ENCODE assay signal across 1 cellular context in genomic region chr12:51449569-51450246, GRCh38.
TF ChIP-seq lines count a peak whose summit lies in the region.

No MANE protein-coding gene starts in this region.

TF ChIP-seq in HEK293T, 16 proteins besides CTCF, POLR2A, EP300 and RAD21 (continued from another document):
- TF ChIP-seq SUZ12 (IDR thresholded peaks at IDR 0.05) (no peak), ZNF384 (IDR thresholded peaks at IDR 0.05) (no peak)
